24 cellular contexts compared by ENCODE assay signal in the genomic region with DNA sequence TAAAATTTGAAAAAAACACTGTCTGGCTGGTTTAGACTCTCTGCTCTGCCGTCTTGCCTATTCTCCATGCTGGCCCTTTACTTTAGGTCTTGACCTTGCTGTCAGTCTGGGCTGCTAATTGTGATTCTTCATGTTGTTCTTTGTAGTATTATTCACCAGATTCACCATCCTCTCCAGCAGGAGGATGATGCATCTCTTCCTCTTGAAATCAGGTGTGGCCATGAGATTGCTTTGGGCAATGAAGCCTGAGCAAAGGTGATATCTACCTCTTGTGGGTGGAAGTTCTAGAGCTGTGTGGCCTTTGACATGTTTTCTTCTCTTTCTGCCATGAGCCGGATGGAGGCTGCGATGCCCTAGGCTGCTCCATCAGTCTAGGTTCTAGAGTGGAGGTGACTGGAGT. TPM values are rescaled to one million over a fixed set of nuclear protein-coding genes. Genes with fewer than 3 reads are reported as not detected.
DNase-seq lines count a peak whose midpoint lies in the region; ATAC-seq, FAIRE-seq and TF ChIP-seq lines count a peak whose summit lies in the region.
"Had no signal": no experiment of that assay in that cellular context is flagged by ENCODE, and none has a peak within 500 bp of the region (broad histone marks: within the 10 kb centered on the region; RNA-seq: fewer than 3 reads in every experiment).

No MANE protein-coding gene starts in this region.

- TF ChIP-seq EP300 in H1 (IDR thresholded peaks at IDR 0.05; ENCODE audit: borderline replicate concordance in 1 of 2, low read depth in 2 of 2, low read length in 2 of 2): no peak

- H2BK5ac ChIP-seq in H1 (ENCODE audit: low read depth, low read length): no peak overlapping the region; the same call in 1 of the 2 replicates

- H3K9ac ChIP-seq in H1 (replicated peaks in 1 of 4; ENCODE audit: extremely low read depth in 1 of 4, low read depth in 3 of 4, low read length in 3 of 4) (no peak overlapping the region), keratinocyte (ENCODE audit: control insufficient read depth, extremely low read depth, insufficient read depth, low read length) (no peak overlapping the region)
- H3K9ac ChIP-seq: GM23248 had no signal

- H2AFZ ChIP-seq in H1 (ENCODE audit: low read length): no peak overlapping the region
- no peak overlapping the region for H2AFZ ChIP-seq in keratinocyte (ENCODE audit: control insufficient read depth, low read length)
- H2AFZ ChIP-seq: GM23248 had no signal

- H3K4me1 ChIP-seq in RWPE2 (ENCODE audit: insufficient read depth, poor library complexity, severe bottlenecking): peaks cover 12% of the 10 kb centered on the region
- H3K4me1 ChIP-seq in H1 (replicated peaks in 1 of 4; ENCODE audit: control insufficient read depth in 3 of 4, insufficient read depth in 4 of 4, low read length in 3 of 4): peaks cover 0 to 14% (median 9%) of the 10 kb centered on the region in 4 experiments; a peak in 4 of 7 replicates
- peaks cover 20% of the 10 kb centered on the region for H3K4me1 ChIP-seq in keratinocyte (ENCODE audit: control insufficient read depth, extremely low read depth, insufficient read depth, low read length)

- no peak overlapping the region for H4K91ac ChIP-seq in H1 (replicated peaks; ENCODE audit: insufficient read length, low read length)

- no peak overlapping the region for H3K56ac ChIP-seq in H1 (replicated peaks; ENCODE audit: insufficient read length, low read depth, low read length)

- TF ChIP-seq CTCF in RWPE2 (IDR thresholded peaks at IDR 0.05; ENCODE audit: poor library complexity, severe bottlenecking) (no peak), H1 (IDR thresholded peaks at IDR 0.05; ENCODE audit: control extremely low read depth in 1 of 3, insufficient read depth in 1 of 3, low read depth in 1 of 3, low read length in 3 of 3) (no peak), keratinocyte (optimal IDR thresholded peaks at IDR 0.05 in 1 of 3, IDR thresholded peaks at IDR 0.05 in 1 of 3, conservative IDR thresholded peaks at IDR 0.05 in 1 of 3; ENCODE audit: extremely low read depth in 1 of 3, insufficient read depth in 2 of 3, low read length in 3 of 3) (no peak)

- H3K23me2 ChIP-seq in H1 (ENCODE audit: low read depth, low read length): no peaks in the 10 kb centered on the region

- no peak overlapping the region for H4K8ac ChIP-seq in H1 (ENCODE audit: extremely low read depth, insufficient read depth, low read length)

- H3K9me3 ChIP-seq in RWPE2 (ENCODE audit: severe bottlenecking): no peaks in the 10 kb centered on the region
- H3K9me3 ChIP-seq in H1 (ENCODE audit: insufficient read depth in 2 of 2, low read depth in 1 of 2, low read length in 1 of 2): no peaks in the 10 kb centered on the region
- no peaks in the 10 kb centered on the region for H3K9me3 ChIP-seq in keratinocyte (ENCODE audit: control insufficient read depth, low read depth, low read length)
- H3K9me3 ChIP-seq: HAP-1 had no signal

- H3K27me3 ChIP-seq in RWPE2 (ENCODE audit: insufficient read depth, poor library complexity, severe bottlenecking) (no peaks in the 10 kb centered on the region), H1 (replicated peaks in 1 of 4; ENCODE audit: control insufficient read depth in 3 of 4, extremely low read depth in 1 of 4, insufficient read depth in 3 of 4, low read length in 3 of 4) (peaks cover 7 to 24% (median 15%) of the 10 kb centered on the region in 4 experiments), keratinocyte (ENCODE audit: control insufficient read depth, extremely low read depth, insufficient read depth, low read length) (no peaks in the 10 kb centered on the region)

- H3K27ac ChIP-seq in RWPE2 (ENCODE audit: poor library complexity, severe bottlenecking): no peak overlapping the region
- no peak overlapping the region for H3K27ac ChIP-seq in H1 (ENCODE audit: low read depth, low read length)
- no peak overlapping the region for H3K27ac ChIP-seq in keratinocyte (ENCODE audit: control insufficient read depth, insufficient read depth, low read length)
- H3K27ac ChIP-seq: GM23248 had no signal

- H4K5ac ChIP-seq in H1 (ENCODE audit: insufficient read length, low read depth, low read length): no peak overlapping the region

- H4K20me1 ChIP-seq in H1 (replicated peaks in 1 of 2; ENCODE audit: control insufficient read depth in 1 of 2, insufficient read depth in 2 of 2, low read length in 2 of 2): peaks cover 0 to 2% of the 10 kb centered on the region in 2 experiments
- H4K20me1 ChIP-seq in keratinocyte (ENCODE audit: control insufficient read depth, extremely low read depth, insufficient read depth, low read length): no peaks in the 10 kb centered on the region

- 0 out of 2 replicates have a peak overlapping the region, but pooled peaks have one; percentile 53 for H2BK15ac ChIP-seq in H1 (ENCODE audit: low read length)

- H3K14ac ChIP-seq in H1 (ENCODE audit: insufficient read length): no peak overlapping the region

- H3K9me1 ChIP-seq in keratinocyte (ENCODE audit: control insufficient read depth, extremely low read depth, insufficient read depth, low read length): no peaks in the 10 kb centered on the region

- H3K18ac ChIP-seq in H1 (ENCODE audit: extremely low read depth, low read length): no peak overlapping the region

- FAIRE-seq in H1 (lab: Jason Lieb, UNC): no peak
- peak; percentile 63 for FAIRE-seq in keratinocyte (lab: Jason Lieb, UNC)
- FAIRE-seq: GM12891, GM18507, GM19239 had no signal

- TF ChIP-seq RAD21 in H1 (IDR thresholded peaks at IDR 0.05 in 1 of 2, conservative IDR thresholded peaks at IDR 0.05 in 1 of 2; ENCODE audit: low read depth in 2 of 2, low read length in 2 of 2): no peak

- WGBS in H1 (ENCODE audit: extremely low coverage in 1 of 2, insufficient coverage in 1 of 2, insufficient read length in 1 of 2, insufficient replicate concordance in 2 of 2, low coverage in 1 of 2, low lambda C conversion rate in 2 of 2, missing lambda C conversion rate in 1 of 2), 2 experiments: 95% methylated on average over 3 of the region's 3 CpGs; no CpG with 5 or more reads in 1 of the 2 experiments

- H3K4ac ChIP-seq in H1 (replicated peaks; ENCODE audit: insufficient read length, low read depth, low read length): no peak overlapping the region

- H3K4me2 ChIP-seq in H1 (ENCODE audit: insufficient read depth in 1 of 2, low read depth in 2 of 2, low read length in 2 of 2): no peak overlapping the region
- no peak overlapping the region for H3K4me2 ChIP-seq in keratinocyte (ENCODE audit: control insufficient read depth, extremely low read depth, insufficient read depth, low read depth, low read length)

- peak overlapping the region; percentile 23; the same call in 1 of the 2 replicates for H2BK20ac ChIP-seq in H1 (ENCODE audit: low read length)

- H3K36me3 ChIP-seq in RWPE2 (ENCODE audit: low read depth) (no peaks in the 10 kb centered on the region), H1 (ENCODE audit: control insufficient read depth in 2 of 4, insufficient read depth in 4 of 4, low read length in 3 of 4) (no peaks in the 10 kb centered on the region), keratinocyte (ENCODE audit: control insufficient read depth in 2 of 2, extremely low read depth in 1 of 2, insufficient read depth in 2 of 2, low read length in 2 of 2) (no peaks in the 10 kb centered on the region)
- H3K36me3 ChIP-seq: HAP-1 had no signal

- TF ChIP-seq POLR2A in H1 (IDR thresholded peaks at IDR 0.05; ENCODE audit: control extremely low read depth in 1 of 2, low read depth in 2 of 2, low read length in 2 of 2): no peak

- POLR2A ChIA-PET in H1 (lab: Charles Lee; ENCODE audit: partially characterized antibody): interaction anchor here (1.2 kb wide), 1 partner anchor 15 kb away, joined by 3 read pairs; no protein-coding TSS in a partner anchor

- no peak overlapping the region for H2BK120ac ChIP-seq in H1 (replicated peaks; ENCODE audit: low read depth, low read length)

- CTCF ChIA-PET in H1 (lab: Charles Lee; ENCODE audit: partially characterized antibody): interaction anchor here (0.8 to 2.1 kb wide), 6 partner anchors 17 to 270 kb away, joined by 3 to 7 read pairs (median 4); no protein-coding TSS in a partner anchor

- H2AK5ac ChIP-seq in H1 (ENCODE audit: low read depth, low read length): peak overlapping the region; percentile 91; the same call in 1 of the 2 replicates

- DNase-seq in RWPE2 (ENCODE audit: low spot score): no peak
- no peak for DNase-seq in H1 (ENCODE audit: low read depth in 1 of 2, low spot score in 2 of 2)
- no peak for DNase-seq in keratinocyte (ENCODE audit: low read depth, low spot score)
- DNase-seq in GM19238 (ENCODE audit: insufficient read length, low spot score): no peak
- DNase-seq: C1 segment of cervical spinal cord; Calu3; CD4-positive, alpha-beta memory T cell; COR-L47; DMS53; DMS79 treated with DMSO at 0.1 percent for 48 hours; GF-D8; GM23248; HFFc6 had no signal

- H3K4me3 ChIP-seq in RWPE2 (ENCODE audit: severe bottlenecking): no peak overlapping the region
- H3K4me3 ChIP-seq in H1 (ENCODE audit: extremely low read depth in 1 of 4, insufficient read depth in 2 of 4, low read depth in 3 of 4, low read length in 4 of 4): no peak overlapping the region
- H3K4me3 ChIP-seq in keratinocyte (ENCODE audit: control insufficient read depth in 2 of 3, extremely low read depth in 1 of 3, insufficient read depth in 2 of 3, low read depth in 1 of 3, low read length in 3 of 3): no peak overlapping the region
- H3K4me3 ChIP-seq: GM23248, HAP-1 had no signal

- no peaks in the 10 kb centered on the region for H3K79me1 ChIP-seq in H1 (ENCODE audit: low read depth, low read length)

- ATAC-seq in RWPE2 (ENCODE audit: low read depth) (0 out of 3 replicates have a peak, but pooled peaks have one; percentile 17), GM18909 (IDR thresholded peaks at IDR 0.05; ENCODE audit: poor library complexity, unreplicated experiment) (no peak), HG02970 (IDR thresholded peaks at IDR 0.05; ENCODE audit: low FRiP score, unreplicated experiment) (no peak)

- H3K23ac ChIP-seq in H1 (ENCODE audit: insufficient read length): no peak overlapping the region

- dilution Hi-C loops in keratinocyte (cut with MboI; ENCODE audit: extremely low pct_ligation_motif_present, low sequenced_read_pairs): no loop called here

- H3K79me2 ChIP-seq in H1 (ENCODE audit: control insufficient read depth in 1 of 2, insufficient read depth in 2 of 2, low read length in 2 of 2): no peaks in the 10 kb centered on the region
- no peaks in the 10 kb centered on the region for H3K79me2 ChIP-seq in keratinocyte (ENCODE audit: control insufficient read depth, insufficient read depth, low read length)

- peak overlapping the region; percentile 93 for H2BK12ac ChIP-seq in H1 (ENCODE audit: low read depth, low read length)

RNA-seq across cellular contexts. Expression of gene ITPRID1, which starts 51.3 kb away (rescaled TPM):
- 0.13 and 0.47 TPM in 2 replicates for total RNA-seq in H1 (2021; fragmentation: NEBNext Ultra II Directional; extraction: Animal tissue kit (Norgen Biotek cat#: 25700))
- polyA plus RNA-seq in H1 (2011; rRNA removed): 0.03 and 0.09 TPM in 2 replicates
- polyA plus RNA-seq in H1 (2011; cell fraction: cytosol; rRNA removed): 0.09 TPM
- 0.23 TPM for polyA plus RNA-seq in H1 (2011; cell fraction: nucleus; rRNA removed)
- polyA plus RNA-seq in H1 (2012, experiment 1 of 2): 0.09 to 0.41 TPM (median 0.22 TPM) in 4 replicates
- polyA plus RNA-seq in H1 (2012, experiment 2 of 2): not detected
- polyA plus RNA-seq in H1 (2013, experiment 1 of 2): 0.45 TPM
- polyA plus RNA-seq in H1 (2013, experiment 2 of 2): 0.48 TPM
- polyA minus RNA-seq in H1 (2011; rRNA and poly(A)+ RNA removed): 0.41 and 0.57 TPM in 2 replicates
- not detected for polyA minus RNA-seq in H1 (2011; cell fraction: cytosol; rRNA and poly(A)+ RNA removed)
- polyA minus RNA-seq in H1 (2011; cell fraction: nucleus; rRNA and poly(A)+ RNA removed): 0.60 TPM
- polyA plus RNA-seq in keratinocyte: 0.01 TPM in 1 of 3 replicates, not detected in the others
- polyA plus RNA-seq in keratinocyte (2011; ENCODE audit: low read depth): not detected
- polyA plus RNA-seq in keratinocyte (2011; cell fraction: cytosol; rRNA removed): not detected in 2 replicates
- not detected in 2 replicates for polyA plus RNA-seq in keratinocyte (2011; cell fraction: nucleus; rRNA removed)
- polyA plus RNA-seq in keratinocyte (2012; ENCODE audit: low replicate concordance): not detected in 2 replicates
- polyA minus RNA-seq in keratinocyte: not detected in 3 replicates
- not detected for polyA minus RNA-seq in keratinocyte (2011; cell fraction: cytosol; rRNA and poly(A)+ RNA removed)
- polyA minus RNA-seq in keratinocyte (2011; cell fraction: nucleus; rRNA and poly(A)+ RNA removed): not detected in 2 replicates
- total RNA-seq: A172; CD4-positive, alpha-beta memory T cell; Daoy; G401; GM23248; H4; HFFc6 had no signal
- polyA plus RNA-seq: BJ; CD4-positive, alpha-beta memory T cell; GM23248 had no signal
